Comparison of ENCODE assay signal across 10 cellular contexts in genomic region chr14:51609987-51610283, GRCh38. TPM values are rescaled to one million over a fixed set of nuclear protein-coding genes. Genes with fewer than 3 reads are reported as not detected.
DNase-seq lines count a peak whose midpoint lies in the region; ATAC-seq lines count a peak whose summit lies in the region.
"Had no signal": no experiment of that assay in that cellular context is flagged by ENCODE, and none has a peak within 500 bp of the region (broad histone marks: within the 10 kb centered on the region; RNA-seq: fewer than 3 reads in every experiment).

No MANE protein-coding gene starts in this region.

- peak overlapping the region; percentile 44 for H3K4me2 ChIP-seq in skeletal muscle satellite cell (ENCODE audit: low read length)

- ATAC-seq in GM19455 (IDR thresholded peaks at IDR 0.05; ENCODE audit: unreplicated experiment) = peak; percentile 80
- peak; percentile 81 for ATAC-seq in HG03520 (IDR thresholded peaks at IDR 0.05; ENCODE audit: unreplicated experiment)
- ATAC-seq: left colon had no signal

- H3K27me3 ChIP-seq in skeletal muscle satellite cell (ENCODE audit: control insufficient read depth, insufficient read depth, low read length) = no peaks in the 10 kb centered on the region

- H3K4me3 ChIP-seq in skeletal muscle satellite cell (ENCODE audit: low read length) = no peak overlapping the region
- H3K4me3 ChIP-seq: coronary artery had no signal

- H3K4me1 ChIP-seq in skeletal muscle satellite cell (ENCODE audit: control insufficient read depth, insufficient read depth, low read length) = peaks cover 21% of the 10 kb centered on the region

- peak overlapping the region; percentile 19 for H3K9ac ChIP-seq in skeletal muscle satellite cell (ENCODE audit: low read depth, low read length)

- no peaks in the 10 kb centered on the region for H3K9me3 ChIP-seq in skeletal muscle satellite cell (replicated peaks; ENCODE audit: low read length)

- H3K36me3 ChIP-seq in skeletal muscle satellite cell (ENCODE audit: insufficient read depth, low read length) = no peaks in the 10 kb centered on the region

- DNase-seq in amniotic epithelial cell (ENCODE audit: low read depth) (peak; percentile 87), NCI-H146 (lab: John Stamatoyannopoulos, UW) (no peak), cortex of kidney (lab: John Stamatoyannopoulos, UW) (no peak), NCI-H1694 (lab: John Stamatoyannopoulos, UW) (no peak)
- DNase-seq: NCI-H1048 had no signal

RNA-seq across cellular contexts. Expression of gene FRMD6, which starts 41.8 kb away (rescaled TPM):
- total RNA-seq in skeletal muscle satellite cell (2012; rRNA removed) = 148 and 178 TPM in 2 replicates
